In genomic region chr22:17267661-17268330, GRCh38 we compare ENCODE assay signal across 21 cellular contexts. TPM values are rescaled to one million over a fixed set of nuclear protein-coding genes. Genes with fewer than 3 reads are reported as not detected.
DNase-seq lines count a peak whose midpoint lies in the region; ATAC-seq, FAIRE-seq and TF ChIP-seq lines count a peak whose summit lies in the region.
"Had no signal": no experiment of that assay in that cellular context is flagged by ENCODE, and none has a peak within 500 bp of the region (broad histone marks: within the 10 kb centered on the region; RNA-seq: fewer than 3 reads in every experiment).

No MANE protein-coding gene starts in this region.

- H3K27ac Mint-ChIP-seq in activated CD4-positive, alpha-beta T cell treated with anti-CD3 and anti-CD28 coated beads, Interleukin-2, amount 10 ng/mL, durations not matched to agents 7 days and 5 days: peak overlapping the region; percentile 74
- peak overlapping the region; percentile 96 for H3K27ac Mint-ChIP-seq in WTC11
- H3K27ac Mint-ChIP-seq: activated CD8-positive, alpha-beta T cell treated with anti-CD3 and anti-CD28 coated beads for 36 hours; activated T-cell treated with anti-CD3 and anti-CD28 coated beads, Interleukin-2, amount 50 U/mL, for 24 hours; natural killer cell had no signal

- H3K36me3 Mint-ChIP-seq in activated CD4-positive, alpha-beta T cell treated with anti-CD3 and anti-CD28 coated beads, Interleukin-2, amount 10 ng/mL, durations not matched to agents 7 days and 5 days (ENCODE audit: low read depth): no peaks in the 10 kb centered on the region
- H3K36me3 Mint-ChIP-seq in WTC11: peaks cover 7% of the 10 kb centered on the region
- H3K36me3 Mint-ChIP-seq: natural killer cell had no signal

- H3K4me3 Mint-ChIP-seq in activated CD4-positive, alpha-beta T cell treated with anti-CD3 and anti-CD28 coated beads, Interleukin-2, amount 10 ng/mL, durations not matched to agents 7 days and 5 days: no peak overlapping the region
- H3K4me3 Mint-ChIP-seq in WTC11: peak overlapping the region; percentile 69
- H3K4me3 Mint-ChIP-seq: activated CD8-positive, alpha-beta T cell treated with anti-CD3 and anti-CD28 coated beads for 36 hours; activated T-cell treated with anti-CD3 and anti-CD28 coated beads, Interleukin-2, amount 50 U/mL, for 24 hours; natural killer cell had no signal

- no peaks in the 10 kb centered on the region for H3K27me3 ChIP-seq in MM.1S (replicated peaks; ENCODE audit: insufficient read depth, low read length)

- ATAC-seq in WTC11: no peak
- ATAC-seq: natural killer cell, psoas muscle had no signal

- no peaks in the 10 kb centered on the region for H3K27me3 Mint-ChIP-seq in activated CD4-positive, alpha-beta T cell treated with anti-CD3 and anti-CD28 coated beads, Interleukin-2, amount 10 ng/mL, durations not matched to agents 7 days and 5 days
- no peaks in the 10 kb centered on the region for H3K27me3 Mint-ChIP-seq in WTC11 (ENCODE audit: low read depth)
- H3K27me3 Mint-ChIP-seq: activated CD8-positive, alpha-beta T cell treated with anti-CD3 and anti-CD28 coated beads for 36 hours; activated T-cell treated with anti-CD3 and anti-CD28 coated beads, Interleukin-2, amount 50 U/mL, for 24 hours had no signal

- TF ChIP-seq CTCF in WTC11 (IDR thresholded peaks at IDR 0.05) (no peak), kidney (IDR thresholded peaks at IDR 0.05; ENCODE audit: borderline replicate concordance, extremely low read depth, insufficient read depth) (no peak), MM.1S (IDR thresholded peaks at IDR 0.05; ENCODE audit: low read length) (no peak)

- POLR2A ChIA-PET in activated CD4-positive, alpha-beta T cell treated with anti-CD3 and anti-CD28 coated beads, Interleukin-2, amount 10 ng/mL, durations not matched to agents 7 days and 5 days (lab: Charles Lee): no interaction called here
- POLR2A ChIA-PET in WTC11 (lab: Charles Lee): interaction anchor here (1.9 to 4.1 kb wide), 3 partner anchors 10 to 101 kb away, joined by 12 to 29 read pairs (median 15); partner anchors contain the start of gene CECR2

- H3K79me2 ChIP-seq in MM.1S (ENCODE audit: low read length): no peaks in the 10 kb centered on the region

- no peaks in the 10 kb centered on the region for H3F3A ChIP-seq in MM.1S (ENCODE audit: insufficient read depth, low read length)

- H3K4me3 ChIP-seq in kidney (ENCODE audit: low read length in 2 of 2) (no peak overlapping the region), MM.1S (ENCODE audit: low read length) (no peak overlapping the region)
- H3K4me3 ChIP-seq: psoas muscle had no signal

- H3K9ac ChIP-seq in kidney (ENCODE audit: low read length in 2 of 2) (no peak overlapping the region), MM.1S (ENCODE audit: low read length) (no peak overlapping the region)

- H3K27ac ChIP-seq in kidney (ENCODE audit: low read depth in 2 of 2, low read length in 2 of 2) (peak overlapping the region in 1 of 2 donors; percentile 5), MM.1S (ENCODE audit: low read length) (no peak overlapping the region)
- H3K27ac ChIP-seq: C4-2B had no signal

- H3K4me2 ChIP-seq in MM.1S (ENCODE audit: low read depth, low read length): no peak overlapping the region

- no peak for FAIRE-seq in kidney (lab: Jason Lieb, UNC)
- FAIRE-seq: A204.1, islet of Langerhans had no signal

- H3K4me1 ChIP-seq in kidney (ENCODE audit: control insufficient read depth in 1 of 2, insufficient read depth in 1 of 2, low read depth in 1 of 2, low read length in 2 of 2) (peaks cover 4 to 10% of the 10 kb centered on the region in 2 donors), MM.1S (ENCODE audit: low read length) (no peaks in the 10 kb centered on the region)

- in situ Hi-C loops in G401 (cut with HindIII; ENCODE audit: low sequenced_read_pairs): no loop called here

- intact Hi-C loops in kidney (cut with DNase I): no loop called here

- peaks cover 36% of the 10 kb centered on the region for H3K4me1 Mint-ChIP-seq in activated CD4-positive, alpha-beta T cell treated with anti-CD3 and anti-CD28 coated beads, Interleukin-2, amount 10 ng/mL, durations not matched to agents 7 days and 5 days
- H3K4me1 Mint-ChIP-seq in WTC11: peaks cover 90% of the 10 kb centered on the region
- H3K4me1 Mint-ChIP-seq: natural killer cell had no signal

- no peaks in the 10 kb centered on the region for H4K20me1 ChIP-seq in MM.1S (ENCODE audit: insufficient read depth, low read length)

- DNase-seq in activated CD4-positive, alpha-beta T cell treated with anti-CD3 and anti-CD28 coated beads, Interleukin-2, amount 10 ng/mL, durations not matched to agents 7 days and 5 days: no peak
- no peak for DNase-seq in activated CD4-positive, alpha-beta T cell treated with anti-CD3 and anti-CD28 coated beads for 1 hour
- no peak for DNase-seq in WTC11 (ENCODE audit: low spot score)
- DNase-seq in kidney: peak; percentile 60
- DNase-seq in OCI-M2 (lab: John Stamatoyannopoulos, UW; ENCODE audit: unreplicated experiment): no peak
- no peak for DNase-seq in germinal center (ENCODE audit: low spot score)
- DNase-seq in MM.1S: no peak
- DNase-seq in G401 (ENCODE audit: low spot score): no peak
- DNase-seq: activated naive CD4-positive, alpha-beta T cell treated with anti-CD3 and anti-CD28 coated beads, Interleukin-2, amount 50 U/mL, for 16 hours; activated T-cell treated with anti-CD3 and anti-CD28 coated beads, Interleukin-2, amount 50 U/mL, for 24 hours; KG1; mammary epithelial cell; natural killer cell; NCI-H187 treated with DMSO at 0.1 percent for 48 hours; NCI-H446; psoas muscle; stimulated activated CD4-positive, alpha-beta T cell treated with anti-CD3 and anti-CD28 coated beads, Interleukin-4, amount 100 ng/mL, for 24 hours had no signal

- H3K9me3 ChIP-seq in kidney (ENCODE audit: control insufficient read depth in 1 of 2, low read length in 2 of 2) (no peaks in the 10 kb centered on the region), MM.1S (replicated peaks; ENCODE audit: insufficient read depth, low read length) (no peaks in the 10 kb centered on the region)
- H3K9me3 ChIP-seq: psoas muscle had no signal

- no peaks in the 10 kb centered on the region for H3K9me2 ChIP-seq in MM.1S (replicated peaks; ENCODE audit: insufficient read depth, low read length)

- no peak overlapping the region for H2AFZ ChIP-seq in MM.1S (ENCODE audit: low read length)

- no peaks in the 10 kb centered on the region for H3K9me3 Mint-ChIP-seq in activated CD4-positive, alpha-beta T cell treated with anti-CD3 and anti-CD28 coated beads, Interleukin-2, amount 10 ng/mL, durations not matched to agents 7 days and 5 days
- H3K9me3 Mint-ChIP-seq in WTC11: no peaks in the 10 kb centered on the region
- H3K9me3 Mint-ChIP-seq: activated CD8-positive, alpha-beta T cell treated with anti-CD3 and anti-CD28 coated beads for 36 hours; activated T-cell treated with anti-CD3 and anti-CD28 coated beads, Interleukin-2, amount 50 U/mL, for 24 hours; natural killer cell had no signal

- H3K36me3 ChIP-seq in kidney (ENCODE audit: control insufficient read depth in 1 of 2, insufficient read depth in 2 of 2, low read length in 2 of 2): no peaks in the 10 kb centered on the region
- H3K36me3 ChIP-seq in MM.1S (replicated peaks; ENCODE audit: insufficient read depth, low read length): no peaks in the 10 kb centered on the region

- CTCF ChIA-PET in activated CD4-positive, alpha-beta T cell treated with anti-CD3 and anti-CD28 coated beads, Interleukin-2, amount 10 ng/mL, durations not matched to agents 7 days and 5 days (lab: Charles Lee): interaction anchor here (1.2 to 4.9 kb wide), 4 partner anchors 10 to 49 kb away, joined by 3 to 26 read pairs (median 4); partner anchors contain the start of gene ADA2
- CTCF ChIA-PET in WTC11 (lab: Charles Lee): interaction anchor here (0.7 to 5.1 kb wide), 12 partner anchors 8 to 234 kb away, joined by 3 to 73 read pairs (median 14); partner anchors contain the start of gene CECR2

TF ChIP-seq in WTC11, 78 proteins besides CTCF, POLR2A, EP300 and RAD21:
- TF ChIP-seq ZNF396 (CRISPR knock-in tag; IDR thresholded peaks at IDR 0.05; ENCODE audit: borderline replicate concordance): no peak
- no peak for TF ChIP-seq MYBL2 (CRISPR knock-in tag; IDR thresholded peaks at IDR 0.05)
- TF ChIP-seq, protein P1, sequence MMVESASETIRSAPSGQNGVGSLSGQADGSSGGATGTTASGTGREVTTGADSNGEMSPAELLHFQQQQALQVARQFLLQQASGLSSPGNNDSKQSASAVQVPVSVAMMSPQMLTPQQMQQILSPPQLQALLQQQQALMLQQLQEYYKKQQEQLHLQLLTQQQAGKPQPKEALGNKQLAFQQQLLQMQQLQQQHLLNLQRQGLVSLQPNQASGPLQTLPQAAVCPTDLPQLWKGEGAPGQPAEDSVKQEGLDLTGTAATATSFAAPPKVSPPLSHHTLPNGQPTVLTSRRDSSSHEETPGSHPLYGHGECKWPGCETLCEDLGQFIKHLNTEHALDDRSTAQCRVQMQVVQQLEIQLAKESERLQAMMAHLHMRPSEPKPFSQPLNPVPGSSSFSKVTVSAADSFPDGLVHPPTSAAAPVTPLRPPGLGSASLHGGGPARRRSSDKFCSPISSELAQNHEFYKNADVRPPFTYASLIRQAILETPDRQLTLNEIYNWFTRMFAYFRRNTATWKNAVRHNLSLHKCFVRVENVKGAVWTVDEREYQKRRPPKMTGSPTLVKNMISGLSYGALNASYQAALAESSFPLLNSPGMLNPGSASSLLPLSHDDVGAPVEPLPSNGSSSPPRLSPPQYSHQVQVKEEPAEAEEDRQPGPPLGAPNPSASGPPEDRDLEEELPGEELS (CRISPR knock-in tag; IDR thresholded peaks at IDR 0.05): no peak
- TF ChIP-seq ZNF317 (CRISPR knock-in tag; IDR thresholded peaks at IDR 0.05; ENCODE audit: borderline replicate concordance, low read depth): no peak
- TF ChIP-seq ZNF423 (CRISPR knock-in tag; IDR thresholded peaks at IDR 0.05): no peak
- TF ChIP-seq, protein P2, sequence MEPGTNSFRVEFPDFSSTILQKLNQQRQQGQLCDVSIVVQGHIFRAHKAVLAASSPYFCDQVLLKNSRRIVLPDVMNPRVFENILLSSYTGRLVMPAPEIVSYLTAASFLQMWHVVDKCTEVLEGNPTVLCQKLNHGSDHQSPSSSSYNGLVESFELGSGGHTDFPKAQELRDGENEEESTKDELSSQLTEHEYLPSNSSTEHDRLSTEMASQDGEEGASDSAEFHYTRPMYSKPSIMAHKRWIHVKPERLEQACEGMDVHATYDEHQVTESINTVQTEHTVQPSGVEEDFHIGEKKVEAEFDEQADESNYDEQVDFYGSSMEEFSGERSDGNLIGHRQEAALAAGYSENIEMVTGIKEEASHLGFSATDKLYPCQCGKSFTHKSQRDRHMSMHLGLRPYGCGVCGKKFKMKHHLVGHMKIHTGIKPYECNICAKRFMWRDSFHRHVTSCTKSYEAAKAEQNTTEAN (CRISPR knock-in tag; IDR thresholded peaks at IDR 0.05): no peak

RNA-seq across cellular contexts. Expression of gene ADA2, which starts 48.6 kb away (rescaled TPM):
- total RNA-seq in activated CD4-positive, alpha-beta T cell treated with anti-CD3 and anti-CD28 coated beads, Interleukin-2, amount 10 ng/mL, durations not matched to agents 7 days and 5 days: 100 to 1,000 TPM; 118 to 137 TPM
- total RNA-seq in WTC11 (2021) (20.0 to 22.3 TPM (median 21.6 TPM) in 3 replicates), kidney (26.8 TPM)
- 33.2 TPM for polyA plus RNA-seq in kidney (ENCODE audit: insufficient read depth, low read depth, low replicate concordance)
- not detected in 2 replicates for total RNA-seq in G401 (2014; rRNA removed; shearing (Covaris generic))

Comparison
In these comparisons a context has a peak if more than half of its experiments do, and no peak if none do; other contexts are left out.
1. RNA of gene ADA2, which starts 48.6 kb away (total RNA-seq): 118 to 137 TPM in activated CD4-positive, alpha-beta T cell treated with anti-CD3 and anti-CD28 coated beads, Interleukin-2, amount 10 ng/mL, durations not matched to agents 7 days and 5 days, 26.8 TPM in kidney (single experiment) and 20.0 to 22.3 TPM in WTC11; not detected in G401; every median in the first group is over 10 times any median in the second.